In genomic region chr9:73916016-73916673, GRCh38 we compare ENCODE assay signal across 13 cellular contexts.
DNase-seq lines count a peak whose midpoint lies in the region; ATAC-seq, FAIRE-seq and TF ChIP-seq lines count a peak whose summit lies in the region.
"Had no signal": no experiment of that assay in that cellular context is flagged by ENCODE, and none has a peak within 500 bp of the region (broad histone marks: within the 10 kb centered on the region; RNA-seq: fewer than 3 reads in every experiment).

No MANE protein-coding gene starts in this region.

- no peaks in the 10 kb centered on the region for H3K36me3 ChIP-seq in NT2/D1 (ENCODE audit: insufficient read depth, insufficient read length, low read length)
- H3K36me3 ChIP-seq in kidney (ENCODE audit: control insufficient read depth in 1 of 2, insufficient read depth in 2 of 2, low read length in 2 of 2): no peaks in the 10 kb centered on the region
- H3K36me3 ChIP-seq: transverse colon had no signal

- H3K9me3 ChIP-seq in NT2/D1 (ENCODE audit: insufficient read depth, low read length): no peaks in the 10 kb centered on the region
- H3K9me3 ChIP-seq in kidney (ENCODE audit: control insufficient read depth in 1 of 2, low read length in 2 of 2): no peaks in the 10 kb centered on the region
- H3K9me3 ChIP-seq: transverse colon had no signal

- H3K27me3 ChIP-seq in NT2/D1 (ENCODE audit: insufficient read depth, insufficient read length): no peaks in the 10 kb centered on the region
- H3K27me3 ChIP-seq: transverse colon had no signal

- FAIRE-seq in kidney (lab: Jason Lieb, UNC): no peak
- FAIRE-seq: A204.1 had no signal

- DNase-seq in DMS53 (lab: John Stamatoyannopoulos, UW): peak; percentile 13
- no peak for DNase-seq in DMS53 treated with DMSO at 0.1 percent for 48 hours (lab: John Stamatoyannopoulos, UW; ENCODE audit: unreplicated experiment)
- DNase-seq in NT2/D1 (ENCODE audit: low read depth, low spot score): peak; percentile 38
- peak; percentile 30 for DNase-seq in fibroblast of mammary gland (ENCODE audit: low read depth)
- peak; percentile 11 for DNase-seq in pons (ENCODE audit: low spot score)
- no peak for DNase-seq in activated CD8-positive, alpha-beta memory T cell treated with anti-CD3 and anti-CD28 coated beads for 24 hours
- no peak for DNase-seq in kidney
- DNase-seq: activated CD8-positive, alpha-beta T cell treated with anti-CD3 and anti-CD28 coated beads for 36 hours; naive thymus-derived CD4-positive, alpha-beta T cell; NCI-H1105; transverse colon had no signal

- no peak overlapping the region for H3K4me3 ChIP-seq in NT2/D1 (ENCODE audit: insufficient read length, low read depth)
- no peak overlapping the region for H3K4me3 ChIP-seq in fibroblast of mammary gland (ENCODE audit: control insufficient read depth, low read depth, low read length)
- H3K4me3 ChIP-seq in kidney (ENCODE audit: low read length in 2 of 2): no peak overlapping the region
- H3K4me3 ChIP-seq: transverse colon had no signal

- peak; percentile 36 for TF ChIP-seq CTCF in fibroblast of mammary gland (conservative IDR thresholded peaks at IDR 0.05; ENCODE audit: control insufficient read depth, insufficient read depth, low read depth, low read length)
- TF ChIP-seq CTCF in kidney (IDR thresholded peaks at IDR 0.05; ENCODE audit: borderline replicate concordance, extremely low read depth, insufficient read depth): no peak

- H3K4me1 ChIP-seq in NT2/D1 (ENCODE audit: insufficient read depth, insufficient read length) (no peaks in the 10 kb centered on the region), kidney (ENCODE audit: control insufficient read depth in 1 of 2, insufficient read depth in 1 of 2, low read depth in 1 of 2, low read length in 2 of 2) (no peaks in the 10 kb centered on the region)
- H3K4me1 ChIP-seq: transverse colon had no signal

- no peak for ATAC-seq in GM19395 (IDR thresholded peaks at IDR 0.05; ENCODE audit: unreplicated experiment)
- ATAC-seq: activated CD8-positive, alpha-beta T cell treated with anti-CD3 and anti-CD28 coated beads for 36 hours; naive thymus-derived CD4-positive, alpha-beta T cell had no signal

- H3K9ac ChIP-seq in NT2/D1 (ENCODE audit: insufficient read length, low read depth): no peak overlapping the region
- no peak overlapping the region for H3K9ac ChIP-seq in kidney (ENCODE audit: low read length in 2 of 2)

- intact Hi-C loops in kidney (cut with DNase I): no loop called here

- H3K27ac ChIP-seq in kidney (ENCODE audit: low read depth in 2 of 2, low read length in 2 of 2): no peak overlapping the region
- H3K27ac ChIP-seq: transverse colon had no signal

Comparison
In these comparisons a context has a peak if more than half of its experiments do, and no peak if none do; other contexts are left out.
1. DNase-seq: peak in DMS53 (single experiment), NT2/D1 (single experiment), fibroblast of mammary gland (single experiment) and pons (single experiment); none in DMS53 treated with DMSO at 0.1 percent for 48 hours (single experiment), activated CD8-positive, alpha-beta memory T cell treated with anti-CD3 and anti-CD28 coated beads for 24 hours (single experiment) and kidney (single experiment).